1 cellular context compared by ENCODE assay signal in genomic region chr12:54005531-54005852, GRCh38.
TF ChIP-seq lines count a peak whose summit lies in the region.

No MANE protein-coding gene starts in this region.

TF ChIP-seq in HEK293, 187 proteins besides CTCF, POLR2A, EP300 and RAD21:
- peak; percentile 31; the same call in 1 of the 2 replicates for TF ChIP-seq ZBTB11 (tag by site-specific recombination; conservative IDR thresholded peaks at IDR 0.05; ENCODE audit: low read depth)
- no peak for TF ChIP-seq ZNF518A (tag by site-specific recombination; conservative IDR thresholded peaks at IDR 0.05; ENCODE audit: low read depth)
- TF ChIP-seq ZNF335 (tag by site-specific recombination; conservative IDR thresholded peaks at IDR 0.05), result no peak
